Comparison of ENCODE assay signal across 8 cellular contexts in genomic region chr12:6764011-6764828, GRCh38. TPM values are rescaled to one million over a fixed set of nuclear protein-coding genes. Genes with fewer than 3 reads are reported as not detected.
DNase-seq lines count a peak whose midpoint lies in the region; ATAC-seq and TF ChIP-seq lines count a peak whose summit lies in the region.

No MANE protein-coding gene starts in this region.

- peaks cover 40% of the 10 kb centered on the region for H3K4me1 ChIP-seq in skeletal muscle satellite cell (ENCODE audit: control insufficient read depth, insufficient read depth, low read length)

- H3K9ac ChIP-seq in SU-DHL-6 (ENCODE audit: low read length): peak overlapping the region; percentile 20; the same call in 1 of the 2 replicates
- peak overlapping the region; percentile 39 for H3K9ac ChIP-seq in skeletal muscle satellite cell (ENCODE audit: low read depth, low read length)

- H3K4me2 ChIP-seq in SU-DHL-6 (ENCODE audit: low read depth, low read length, poor library complexity, severe bottlenecking) (peak overlapping the region; percentile 47), skeletal muscle satellite cell (ENCODE audit: low read length) (peak overlapping the region; percentile 93)

- peak overlapping the region; percentile 61 for H2AFZ ChIP-seq in SU-DHL-6 (ENCODE audit: low read depth, low read length, severe bottlenecking)

- peak overlapping the region; percentile 49 for H3K4me3 ChIP-seq in AG04450 (ENCODE audit: low read depth, low read length)
- peak overlapping the region; percentile 31 for H3K4me3 ChIP-seq in SU-DHL-6 (ENCODE audit: insufficient read depth, low read length, poor library complexity, severe bottlenecking)
- H3K4me3 ChIP-seq in skeletal muscle satellite cell (ENCODE audit: low read length): peak overlapping the region; percentile 98

- TF ChIP-seq POLR2A in GM18505 (IDR thresholded peaks at IDR 0.05; ENCODE audit: borderline replicate concordance, extremely low read depth, insufficient read depth, insufficient read length): no peak

- H3K27me3 ChIP-seq in AG04450 (ENCODE audit: control insufficient read depth, insufficient read depth, low read length): no peaks in the 10 kb centered on the region
- H3K27me3 ChIP-seq in SU-DHL-6 (ENCODE audit: low read length): no peaks in the 10 kb centered on the region
- H3K27me3 ChIP-seq in skeletal muscle satellite cell (ENCODE audit: control insufficient read depth, insufficient read depth, low read length): no peaks in the 10 kb centered on the region

- no peaks in the 10 kb centered on the region for H4K20me1 ChIP-seq in SU-DHL-6 (ENCODE audit: low read depth, low read length)

- H3K36me3 ChIP-seq in SU-DHL-6 (ENCODE audit: low read length) (no peaks in the 10 kb centered on the region), skeletal muscle satellite cell (ENCODE audit: insufficient read depth, low read length) (peaks cover under 1% of the 10 kb centered on the region)

- DNase-seq in AG04450 (ENCODE audit: low read depth, low spot score) (peak; percentile 98), NCI-H1417 treated with DMSO at 0.1 percent for 48 hours (lab: John Stamatoyannopoulos, UW) (peak; percentile 98), cerebellar nuclear complex (lab: John Stamatoyannopoulos, UW) (peak; percentile 99 to 100), inferior parietal cortex (ENCODE audit: extremely low spot score) (peak; percentile 91)

- H3K79me2 ChIP-seq in SU-DHL-6 (ENCODE audit: insufficient read depth, low read length): no peaks in the 10 kb centered on the region

- peak; percentile 57 for ATAC-seq in GM18505 (IDR thresholded peaks at IDR 0.05; ENCODE audit: unreplicated experiment)
- peak; percentile 80 for ATAC-seq in HG02870 (IDR thresholded peaks at IDR 0.05; ENCODE audit: unreplicated experiment)

- H3K9me3 ChIP-seq in AG04450 (ENCODE audit: control insufficient read depth, insufficient read depth, low read length): no peaks in the 10 kb centered on the region; the same call in 1 of the 2 replicates
- H3K9me3 ChIP-seq in SU-DHL-6 (ENCODE audit: insufficient read depth, low read length): no peaks in the 10 kb centered on the region
- no peaks in the 10 kb centered on the region for H3K9me3 ChIP-seq in skeletal muscle satellite cell (replicated peaks; ENCODE audit: low read length)

- POLR2A ChIA-PET in AG04450 (lab: Yijun Ruan, JAX): interaction anchor here (0.6 to 1.3 kb wide), 5 partner anchors 11 to 89 kb away, joined by 3 to 8 read pairs (median 5); partner anchors contain the start of genes MLF2 and ZNF384

- peak overlapping the region; percentile 94 for H3K27ac ChIP-seq in AG04450 (ENCODE audit: low read depth, low read length)
- H3K27ac ChIP-seq in SU-DHL-6 (ENCODE audit: low read depth, low read length): no peak overlapping the region

- CTCF ChIA-PET in AG04450 (lab: Charles Lee): interaction anchor here (0.9 to 7.9 kb wide), 3 partner anchors 11 to 61 kb away, joined by 3 to 136 read pairs (median 50); partner anchors contain the start of gene MLF2

- H3K9me2 ChIP-seq in SU-DHL-6 (replicated peaks; ENCODE audit: insufficient read depth, low read length): no peaks in the 10 kb centered on the region

- no peak for TF ChIP-seq CTCF in AG04450 (IDR thresholded peaks at IDR 0.05; ENCODE audit: low read depth, low read length)
- TF ChIP-seq CTCF in SU-DHL-6 (IDR thresholded peaks at IDR 0.05; ENCODE audit: insufficient read depth, low read length, poor library complexity, severe bottlenecking): no peak

- no peaks in the 10 kb centered on the region for H3F3A ChIP-seq in SU-DHL-6 (ENCODE audit: insufficient read depth)

RNA-seq across cellular contexts. Expression of gene PTMS, which starts 1.9 kb away (rescaled TPM):
- 155 and 170 TPM in 2 replicates for polyA plus RNA-seq in AG04450 (2011; rRNA removed)
- 73.0 and 109 TPM in 2 replicates for polyA minus RNA-seq in AG04450 (2011; rRNA and poly(A)+ RNA removed)
- total RNA-seq in skeletal muscle satellite cell (2012; rRNA removed): 50.5 and 63.9 TPM in 2 replicates

RNA-seq across cellular contexts. Expression of gene LAG3, which starts 8.1 kb away (rescaled TPM):
- 0.11 and 0.33 TPM in 2 replicates for polyA plus RNA-seq in AG04450 (2011; rRNA removed)
- polyA minus RNA-seq in AG04450 (2011; rRNA and poly(A)+ RNA removed): 0.09 and 0.22 TPM in 2 replicates
- under 0.01 TPM in 1 of 2 replicates, not detected in the other for total RNA-seq in skeletal muscle satellite cell (2012; rRNA removed)

RNA-seq across cellular contexts. Expression of gene MLF2, which starts 11.3 kb away (rescaled TPM):
- 241 and 263 TPM in 2 replicates for polyA plus RNA-seq in AG04450 (2011; rRNA removed)
- polyA minus RNA-seq in AG04450 (2011; rRNA and poly(A)+ RNA removed): 148 and 185 TPM in 2 replicates
- 140 and 177 TPM in 2 replicates for total RNA-seq in skeletal muscle satellite cell (2012; rRNA removed)

RNA-seq across cellular contexts. Expression of gene CD4, which starts 25.1 kb away (rescaled TPM):
- 24.8 and 24.9 TPM in 2 replicates for polyA plus RNA-seq in AG04450 (2011; rRNA removed)
- polyA minus RNA-seq in AG04450 (2011; rRNA and poly(A)+ RNA removed): 17.8 and 18.5 TPM in 2 replicates
- total RNA-seq in skeletal muscle satellite cell (2012; rRNA removed): not detected in 2 replicates

RNA-seq across cellular contexts. Expression of gene COPS7A, which starts 40.4 kb away (rescaled TPM):
- 93.2 and 104 TPM in 2 replicates for polyA plus RNA-seq in AG04450 (2011; rRNA removed)
- polyA minus RNA-seq in AG04450 (2011; rRNA and poly(A)+ RNA removed): 36.2 and 42.9 TPM in 2 replicates
- total RNA-seq in skeletal muscle satellite cell (2012; rRNA removed): 95.3 and 114 TPM in 2 replicates

Comparison
In these comparisons a context has a peak if more than half of its experiments do, and no peak if none do; other contexts are left out.
1. H3K4me3 ChIP-seq: peak in every context shown above with its lines; median percentile 98 in skeletal muscle satellite cell; 49 in AG04450; 31 in SU-DHL-6.